1 cellular context compared by ENCODE assay signal in the genomic region with DNA sequence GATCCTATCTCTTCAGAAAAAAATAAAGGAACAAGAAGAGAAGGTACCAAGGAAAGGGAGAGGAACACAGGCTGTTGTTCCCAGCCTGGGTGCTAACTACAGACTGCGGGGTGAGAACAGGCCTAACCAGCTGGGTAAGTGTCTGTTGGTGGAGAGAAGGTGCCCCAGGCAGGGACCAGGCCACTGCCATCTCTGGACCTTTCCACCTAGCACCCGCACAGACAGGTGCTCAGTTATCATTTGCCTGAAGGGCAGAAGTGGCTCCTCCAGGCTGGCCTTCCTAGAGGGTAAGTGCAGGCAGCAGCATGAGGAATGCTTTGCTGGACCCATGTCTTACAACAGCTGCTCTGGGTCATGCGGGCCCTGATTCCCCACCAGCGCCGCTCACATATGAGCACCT.
TF ChIP-seq lines count a peak whose summit lies in the region.

No MANE protein-coding gene starts in this region.

TF ChIP-seq in H1, 55 proteins besides CTCF, POLR2A, EP300 and RAD21:
- no peak for TF ChIP-seq RXRA (IDR thresholded peaks at IDR 0.05; ENCODE audit: insufficient read depth, low read depth, low read length)
- no peak for TF ChIP-seq GTF2F1 (IDR thresholded peaks at IDR 0.05; ENCODE audit: borderline replicate concordance, low read depth, low read length)
- no peak for TF ChIP-seq SIN3A (conservative IDR thresholded peaks at IDR 0.05 in 1 of 2, IDR thresholded peaks at IDR 0.05 in 1 of 2; ENCODE audit: low read depth in 1 of 2, low read length in 2 of 2)
- TF ChIP-seq CEBPB (IDR thresholded peaks at IDR 0.05; ENCODE audit: low read depth, low read length) = no peak
- no peak for TF ChIP-seq BACH1 (IDR thresholded peaks at IDR 0.05; ENCODE audit: low read length)
- TF ChIP-seq TBP (IDR thresholded peaks at IDR 0.05; ENCODE audit: low read depth, low read length) = no peak
